Comparison of ENCODE assay signal across 1 cellular context in genomic region chr21:37032293-37032692, GRCh38.
TF ChIP-seq lines count a peak whose summit lies in the region.

No MANE protein-coding gene starts in this region.

TF ChIP-seq in A549, 52 proteins besides CTCF, POLR2A, EP300 and RAD21:
- TF ChIP-seq CHD4 (IDR thresholded peaks at IDR 0.05; ENCODE audit: borderline replicate concordance) = no peak
- no peak for TF ChIP-seq KDM5A (IDR thresholded peaks at IDR 0.05)
- TF ChIP-seq PHF8 (IDR thresholded peaks at IDR 0.05; ENCODE audit: borderline replicate concordance, low read depth) = no peak
- TF ChIP-seq TP53 (CRISPR knock-in tag; IDR thresholded peaks at IDR 0.05) = no peak
- TF ChIP-seq JUNB (IDR thresholded peaks at IDR 0.05) = no peak
- no peak for TF ChIP-seq HDAC2 (IDR thresholded peaks at IDR 0.05)
- TF ChIP-seq CHD2 (IDR thresholded peaks at IDR 0.05; ENCODE audit: low read length, partially characterized antibody) = no peak
- no peak for TF ChIP-seq MAFK (IDR thresholded peaks at IDR 0.05; ENCODE audit: partially characterized antibody)
- TF ChIP-seq, protein P1, sequence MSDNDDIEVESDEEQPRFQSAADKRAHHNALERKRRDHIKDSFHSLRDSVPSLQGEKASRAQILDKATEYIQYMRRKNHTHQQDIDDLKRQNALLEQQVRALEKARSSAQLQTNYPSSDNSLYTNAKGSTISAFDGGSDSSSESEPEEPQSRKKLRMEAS (IDR thresholded peaks at IDR 0.05) = no peak
- TF ChIP-seq CEBPB (IDR thresholded peaks at IDR 0.05) = no peak
- TF ChIP-seq PBX3 (IDR thresholded peaks at IDR 0.05) = no peak
- no peak for TF ChIP-seq HES2 (IDR thresholded peaks at IDR 0.05)
- TF ChIP-seq RARB (CRISPR knock-in tag; IDR thresholded peaks at IDR 0.05) = no peak
- no peak for TF ChIP-seq POLR2AphosphoS2 (conservative IDR thresholded peaks at IDR 0.05; ENCODE audit: low read length)
- no peak for TF ChIP-seq EHMT2 (IDR thresholded peaks at IDR 0.05; ENCODE audit: low read depth)
- no peak for TF ChIP-seq HOXB5 (CRISPR knock-in tag; IDR thresholded peaks at IDR 0.05)
- no peak for TF ChIP-seq FOSL2 (IDR thresholded peaks at IDR 0.05)
- no peak for TF ChIP-seq FOSL2 (CRISPR knock-in tag; IDR thresholded peaks at IDR 0.05)
- TF ChIP-seq CBX2 (IDR thresholded peaks at IDR 0.05; ENCODE audit: borderline replicate concordance, low read depth) = no peak
